Comparison of ENCODE assay signal across 10 cellular contexts in genomic region chr1:87644500-87645245, GRCh38.
DNase-seq lines count a peak whose midpoint lies in the region; ATAC-seq and TF ChIP-seq lines count a peak whose summit lies in the region.
"Had no signal": no experiment of that assay in that cellular context is flagged by ENCODE, and none has a peak within 500 bp of the region (broad histone marks: within the 10 kb centered on the region; RNA-seq: fewer than 3 reads in every experiment).

No MANE protein-coding gene starts in this region.

- H3K4me1 ChIP-seq in GM23338 (ENCODE audit: insufficient read depth) (peaks cover 39% of the 10 kb centered on the region), esophagus squamous epithelium (peaks cover 0 to 19% (median 6%) of the 10 kb centered on the region in 3 donors)

- H4K20me1 ChIP-seq in GM23338 (replicated peaks; ENCODE audit: insufficient read depth) = no peaks in the 10 kb centered on the region

- peak overlapping the region; percentile 86; the same call in 1 of the 2 replicates for H3K27ac Mint-ChIP-seq in GM23338

- no peaks in the 10 kb centered on the region for H3K79me2 ChIP-seq in GM23338 (replicated peaks; ENCODE audit: insufficient read depth)

- no peaks in the 10 kb centered on the region for H3K27me3 ChIP-seq in GM23338 (ENCODE audit: insufficient read depth)
- no peaks in the 10 kb centered on the region for H3K27me3 ChIP-seq in esophagus squamous epithelium

- H3F3A ChIP-seq in GM23338 (replicated peaks; ENCODE audit: low read depth) = no peaks in the 10 kb centered on the region

- H3K27me3 Mint-ChIP-seq in GM23338 (ENCODE audit: insufficient read depth, low read depth, poor library complexity) = no peaks in the 10 kb centered on the region

- H2AFZ ChIP-seq in GM23338 = peak overlapping the region; percentile 41

- H3K36me3 ChIP-seq in GM23338 (ENCODE audit: insufficient read depth) = no peaks in the 10 kb centered on the region
- H3K36me3 ChIP-seq in esophagus squamous epithelium = no peaks in the 10 kb centered on the region

- no peak for DNase-seq in GM23338 (ENCODE audit: low spot score)
- peak; percentile 53 for DNase-seq in NOMO-1 treated with DMSO at 0.1 percent for 48 hours (lab: John Stamatoyannopoulos, UW; ENCODE audit: unreplicated experiment)
- DNase-seq in esophagus squamous epithelium (lab: John Stamatoyannopoulos, UW) = no peak
- peak; percentile 71 for DNase-seq in retinal pigment epithelial cell (ENCODE audit: low read depth)
- DNase-seq in stimulated activated CD4-positive, alpha-beta T cell treated with anti-CD3 and anti-CD28 coated beads, Interleukin-4, amount 100 ng/mL, for 4 hours = no peak
- no peak for DNase-seq in activated T-cell treated with anti-CD3 and anti-CD28 coated beads, Interleukin-2, amount 50 U/mL, for 1 hour
- DNase-seq: activated gamma-delta T cell treated with Interleukin-2 at 50 U/mL for 16 hours had no signal

- H3K36me3 Mint-ChIP-seq in GM23338 (ENCODE audit: low read depth) = 0 out of 3 replicates have a peak, but pooled peaks cover 3% of the 10 kb centered on the region

- H3K27ac ChIP-seq in GM23338 (ENCODE audit: low read depth) = no peak overlapping the region
- H3K27ac ChIP-seq in esophagus squamous epithelium = peak overlapping the region in 3 of 4 donors; percentile 6 to 51 (median 47)

- peak overlapping the region; percentile 64; the same call in 1 of the 2 replicates for H3K4me2 ChIP-seq in GM23338

- H3K4me1 Mint-ChIP-seq in GM23338 = peaks cover 48% of the 10 kb centered on the region

- 60 to 61% methylated on average over 8 of the region's 8 CpGs for WGBS in esophagus squamous epithelium, 2 donors

- no peak overlapping the region for H3K4me3 Mint-ChIP-seq in GM23338

- H3K9me3 Mint-ChIP-seq in GM23338 = peaks cover 3% of the 10 kb centered on the region; the same call in 1 of the 3 replicates

- H3K4me3 ChIP-seq in GM23338 = no peak overlapping the region
- no peak overlapping the region for H3K4me3 ChIP-seq in esophagus squamous epithelium
- no peak overlapping the region for H3K4me3 ChIP-seq in retinal pigment epithelial cell (ENCODE audit: low read length)
- H3K4me3 ChIP-seq: GM12878 had no signal

- TF ChIP-seq POLR2A in esophagus squamous epithelium (IDR thresholded peaks at IDR 0.05) = no peak

- intact Hi-C loops in esophagus squamous epithelium (cut with DNase I) = no loop called here

- ATAC-seq in GM23338 = no peak
- ATAC-seq in GM21381 (IDR thresholded peaks at IDR 0.05; ENCODE audit: unreplicated experiment) = no peak
- ATAC-seq in GM19035 (IDR thresholded peaks at IDR 0.05; ENCODE audit: unreplicated experiment) = no peak
- ATAC-seq: GM12878 had no signal

- no peaks in the 10 kb centered on the region for H3K9me3 ChIP-seq in esophagus squamous epithelium

- TF ChIP-seq CTCF in GM23338 (conservative IDR thresholded peaks at IDR 0.05; ENCODE audit: low read depth in 2 of 2) = no peak
- no peak for TF ChIP-seq CTCF in esophagus squamous epithelium (IDR thresholded peaks at IDR 0.05)
- TF ChIP-seq CTCF in retinal pigment epithelial cell (conservative IDR thresholded peaks at IDR 0.05; ENCODE audit: low read depth, low read length) = no peak

- no peaks in the 10 kb centered on the region; the same call in 1 of the 2 replicates for H3K9me2 ChIP-seq in GM23338 (ENCODE audit: insufficient read depth)

TF ChIP-seq in GM23338, 12 proteins besides CTCF, POLR2A, EP300 and RAD21:
- TF ChIP-seq STAT1 (IDR thresholded peaks at IDR 0.05; ENCODE audit: unreplicated experiment) = no peak
- TF ChIP-seq ZNF114 (CRISPR knock-in tag; IDR thresholded peaks at IDR 0.05) = no peak

Comparison
In these comparisons a context has a peak if more than half of its experiments do, and no peak if none do; other contexts are left out.
1. DNase-seq: peak in NOMO-1 treated with DMSO at 0.1 percent for 48 hours (single experiment) and retinal pigment epithelial cell (single experiment); none in GM23338 (single experiment), esophagus squamous epithelium (single experiment), stimulated activated CD4-positive, alpha-beta T cell treated with anti-CD3 and anti-CD28 coated beads, Interleukin-4, amount 100 ng/mL, for 4 hours (0 of 2) and activated T-cell treated with anti-CD3 and anti-CD28 coated beads, Interleukin-2, amount 50 U/mL, for 1 hour (single experiment).